In the genomic region with DNA sequence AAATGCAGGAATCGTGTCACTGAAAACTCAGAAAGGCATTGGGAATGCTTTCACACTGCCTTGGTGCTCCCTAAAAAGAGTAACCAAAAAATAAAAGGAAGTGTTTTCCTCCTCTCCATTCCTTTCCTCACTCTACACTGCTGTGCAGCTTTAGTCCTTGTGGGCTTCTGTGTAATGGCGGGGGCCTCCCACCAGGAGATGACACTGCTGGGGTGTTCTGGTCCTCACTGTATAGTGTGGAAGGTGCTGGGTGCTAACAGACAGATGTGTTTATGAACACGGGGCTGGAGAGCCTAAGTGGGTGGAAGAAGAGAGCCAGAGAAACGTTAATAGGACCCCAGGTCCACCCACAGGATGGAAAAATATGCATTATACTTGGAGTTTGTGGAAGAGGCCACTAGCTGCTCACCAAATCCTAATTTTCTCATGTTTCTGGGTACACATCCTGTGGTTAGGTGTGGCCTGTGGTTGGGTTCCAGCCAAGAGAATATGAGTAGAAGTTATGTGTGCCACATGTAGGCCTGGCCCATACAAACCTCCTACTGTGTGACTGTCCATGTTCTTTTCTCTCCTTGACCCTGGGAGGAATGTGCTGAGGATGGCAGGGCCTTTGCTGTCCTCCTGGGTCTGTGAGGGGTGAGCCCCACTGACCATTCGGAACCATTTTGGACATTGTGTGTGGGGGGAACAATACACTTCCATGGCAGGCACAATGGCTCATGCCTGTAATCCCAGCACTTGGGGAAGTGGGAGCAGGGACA, we compare ENCODE assay signal across 19 cellular contexts.
"Had no signal": no experiment of that assay in that cellular context is flagged by ENCODE, and none has a peak within 500 bp of the region (broad histone marks: within the 10 kb centered on the region; RNA-seq: fewer than 3 reads in every experiment).

No MANE protein-coding gene starts in this region.

- H2AFZ ChIP-seq: hepatocyte had no signal

- ATAC-seq: activated CD4-positive, CD25-positive, alpha-beta regulatory T cell treated with anti-CD3 and anti-CD28 coated beads, Interleukin-2, amount 50 U/mL, for 24 hours; mucosa of descending colon; SK-N-SH treated with all-trans-retinoic acid at 6 μM for 48 hours; T-cell had no signal

- H3K4me1 Mint-ChIP-seq: neural crest cell had no signal

- H3K4me3 Mint-ChIP-seq: activated naive CD4-positive, alpha-beta T cell treated with anti-CD3 and anti-CD28 coated beads for 36 hours; activated T-cell treated with anti-CD3 and anti-CD28 coated beads, Interleukin-2, amount 50 U/mL, for 24 hours; naive B cell; neural crest cell; T-cell had no signal

- H3K27me3 Mint-ChIP-seq: activated T-cell treated with anti-CD3 and anti-CD28 coated beads, Interleukin-2, amount 50 U/mL, for 24 hours had no signal

- H3K4me3 ChIP-seq: breast epithelium, hepatocyte, mucosa of descending colon, prostate gland, right atrium auricular region, stomach had no signal

- H3K27ac Mint-ChIP-seq: activated naive CD4-positive, alpha-beta T cell treated with anti-CD3 and anti-CD28 coated beads for 36 hours; activated T-cell treated with anti-CD3 and anti-CD28 coated beads, Interleukin-2, amount 50 U/mL, for 24 hours; activated T-helper 2 cell treated with anti-CD3 and anti-CD28 coated beads, Interferon-gamma antibody, Interleukin-2, Interleukin-4, amounts not matched to agents 10 μg/mL and 5 μg/mL and 100 μg/mL, durations not matched to agents 14 hours and 24 hours and 36 hours; T-cell had no signal

- H3K9me3 Mint-ChIP-seq: activated naive CD4-positive, alpha-beta T cell treated with anti-CD3 and anti-CD28 coated beads for 36 hours; activated T-cell treated with anti-CD3 and anti-CD28 coated beads, Interleukin-2, amount 50 U/mL, for 24 hours; activated T-helper 2 cell treated with anti-CD3 and anti-CD28 coated beads, Interferon-gamma antibody, Interleukin-2, Interleukin-4, amounts not matched to agents 10 μg/mL and 5 μg/mL and 100 μg/mL, durations not matched to agents 14 hours and 24 hours and 36 hours; naive B cell; T-cell had no signal

- H3K79me2 ChIP-seq: hepatocyte had no signal

- H3K36me3 Mint-ChIP-seq: naive B cell, T-cell had no signal

- H3K9me3 ChIP-seq: breast epithelium, mucosa of descending colon, prostate gland, right atrium auricular region, stomach had no signal

- DNase-seq: activated CD4-positive, alpha-beta T cell treated with anti-CD3 and anti-CD28 coated beads, Interleukin-2, amount 50 U/mL, for 1 hour; activated naive CD4-positive, alpha-beta T cell treated with anti-CD3 and anti-CD28 coated beads for 36 hours; activated T-cell treated with anti-CD3 and anti-CD28 coated beads, Interleukin-2, amount 50 U/mL, for 24 hours; cortex of kidney; mesenchymal stem cell; mucosa of descending colon; naive B cell; stomach; T-cell; trophoblast cell had no signal

- FAIRE-seq: astrocyte had no signal

- H3K27ac ChIP-seq: breast epithelium, hepatocyte, prostate gland, right atrium auricular region, stomach had no signal

- H3K4me2 ChIP-seq: hepatocyte had no signal

- H3K27me3 ChIP-seq: breast epithelium, hepatocyte, right atrium auricular region, stomach had no signal

- H3K36me3 ChIP-seq: breast epithelium, prostate gland, right atrium auricular region, stomach had no signal

- H3K4me1 ChIP-seq: breast epithelium, prostate gland, stomach had no signal
